9 cellular contexts compared by ENCODE assay signal in the genomic region with DNA sequence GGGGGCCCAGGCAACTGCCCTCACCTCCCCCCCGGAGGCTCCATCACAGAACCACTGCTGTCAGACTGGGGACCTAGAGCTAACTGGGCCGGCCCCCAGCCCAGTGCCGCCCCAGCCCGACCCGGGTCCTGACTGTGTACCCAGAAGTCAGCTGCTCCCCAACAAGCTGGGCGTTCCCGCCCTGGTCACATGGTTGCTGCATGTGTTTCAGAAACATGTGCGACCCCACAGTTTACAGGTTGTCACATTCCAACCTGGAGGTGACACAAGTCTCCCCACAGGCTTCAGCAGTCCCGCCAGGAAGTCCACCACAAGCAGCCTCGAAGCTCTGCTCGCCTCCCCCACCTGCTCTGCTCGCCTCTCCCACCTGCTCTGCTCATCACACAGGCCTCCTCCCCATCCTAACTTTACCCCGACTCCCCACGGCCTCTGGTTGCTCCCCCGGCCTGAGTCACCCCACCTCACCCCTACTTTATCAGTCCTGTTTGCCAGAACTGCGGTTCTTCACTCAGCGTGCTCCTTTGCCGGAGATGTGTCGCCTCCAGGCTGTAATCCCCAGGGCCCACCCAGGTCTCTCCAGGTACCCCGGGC. TPM values are rescaled to one million over a fixed set of nuclear protein-coding genes. Genes with fewer than 3 reads are reported as not detected.
DNase-seq lines count a peak whose midpoint lies in the region; ATAC-seq and TF ChIP-seq lines count a peak whose summit lies in the region.
"Had no signal": no experiment of that assay in that cellular context is flagged by ENCODE, and none has a peak within 500 bp of the region (broad histone marks: within the 10 kb centered on the region; RNA-seq: fewer than 3 reads in every experiment).

No MANE protein-coding gene starts in this region.

- H3K36me3 Mint-ChIP-seq in activated T-cell treated with anti-CD3 and anti-CD28 coated beads, Interleukin-2, amount 50 U/mL, for 4 hours (ENCODE audit: insufficient read depth), result peaks cover 6% of the 10 kb centered on the region
- peaks cover 23% of the 10 kb centered on the region for H3K36me3 Mint-ChIP-seq in WTC11
- H3K36me3 Mint-ChIP-seq in stimulated activated memory B cell treated with anti-CD40 and anti-IgM and Interleukin-4, amounts not matched to agents 10 μg/mL and 1 μg/mL and 100 μg/mL, for 72 hours, result peaks cover 50% of the 10 kb centered on the region

- CTCF ChIA-PET in WTC11 (lab: Charles Lee), result interaction anchor here (1.0 to 3.4 kb wide), 4 partner anchors 7 to 210 kb away, joined by 3 to 30 read pairs (median 4); partner anchors contain the start of genes AXIN1 and RAB11FIP3

- POLR2A ChIA-PET in WTC11 (lab: Charles Lee), result interaction anchor here (1.6 kb wide), 1 partner anchor 10 kb away, joined by 4 read pairs; no protein-coding TSS in a partner anchor

- no peak overlapping the region; the same call in 1 of the 2 replicates for H3K27ac Mint-ChIP-seq in WTC11
- H3K27ac Mint-ChIP-seq in stimulated activated memory B cell treated with anti-CD40 and anti-IgM and Interleukin-4, amounts not matched to agents 10 μg/mL and 1 μg/mL and 100 μg/mL, for 72 hours, result peak overlapping the region; percentile 95

- peaks cover 14% of the 10 kb centered on the region for H3K4me1 Mint-ChIP-seq in activated T-cell treated with anti-CD3 and anti-CD28 coated beads, Interleukin-2, amount 50 U/mL, for 4 hours (ENCODE audit: low read depth)
- H3K4me1 Mint-ChIP-seq in WTC11, result peaks cover 11% of the 10 kb centered on the region
- H3K4me1 Mint-ChIP-seq in stimulated activated memory B cell treated with anti-CD40 and anti-IgM and Interleukin-4, amounts not matched to agents 10 μg/mL and 1 μg/mL and 100 μg/mL, for 72 hours, result peaks cover 27% of the 10 kb centered on the region

- peak overlapping the region; percentile 59 for H3K4me3 ChIP-seq in fibroblast of the aortic adventitia (ENCODE audit: low read depth, low read length)

- no peak for ATAC-seq in activated T-cell treated with anti-CD3 and anti-CD28 coated beads, Interleukin-2, amount 50 U/mL, for 4 hours
- ATAC-seq in WTC11, result no peak
- ATAC-seq in stimulated activated memory B cell treated with anti-CD40 and anti-IgM and Interleukin-4, amounts not matched to agents 10 μg/mL and 1 μg/mL and 100 μg/mL, for 72 hours, result no peak
- no peak for ATAC-seq in GM18867 (IDR thresholded peaks at IDR 0.05; ENCODE audit: unreplicated experiment)

- H3K9me3 Mint-ChIP-seq in activated T-cell treated with anti-CD3 and anti-CD28 coated beads, Interleukin-2, amount 50 U/mL, for 4 hours, result no peaks in the 10 kb centered on the region
- H3K9me3 Mint-ChIP-seq in WTC11, result no peaks in the 10 kb centered on the region
- no peaks in the 10 kb centered on the region for H3K9me3 Mint-ChIP-seq in stimulated activated memory B cell treated with anti-CD40 and anti-IgM and Interleukin-4, amounts not matched to agents 10 μg/mL and 1 μg/mL and 100 μg/mL, for 72 hours

- H3K4me3 Mint-ChIP-seq in activated T-cell treated with anti-CD3 and anti-CD28 coated beads, Interleukin-2, amount 50 U/mL, for 4 hours, result peak overlapping the region; percentile 68
- H3K4me3 Mint-ChIP-seq in WTC11, result peak overlapping the region; percentile 78
- H3K4me3 Mint-ChIP-seq in stimulated activated memory B cell treated with anti-CD40 and anti-IgM and Interleukin-4, amounts not matched to agents 10 μg/mL and 1 μg/mL and 100 μg/mL, for 72 hours, result peak overlapping the region; percentile 70

- H3K27me3 Mint-ChIP-seq in activated T-cell treated with anti-CD3 and anti-CD28 coated beads, Interleukin-2, amount 50 U/mL, for 4 hours (ENCODE audit: low read depth), result no peaks in the 10 kb centered on the region
- H3K27me3 Mint-ChIP-seq in WTC11 (ENCODE audit: low read depth), result no peaks in the 10 kb centered on the region
- H3K27me3 Mint-ChIP-seq in stimulated activated memory B cell treated with anti-CD40 and anti-IgM and Interleukin-4, amounts not matched to agents 10 μg/mL and 1 μg/mL and 100 μg/mL, for 72 hours, result peaks cover 4% of the 10 kb centered on the region

- DNase-seq in activated T-cell treated with anti-CD3 and anti-CD28 coated beads, Interleukin-2, amount 50 U/mL, for 4 hours, result no peak
- no peak for DNase-seq in activated T-cell treated with anti-CD3 and anti-CD28 coated beads, Interleukin-2, amount 50 U/mL, for 1 hour
- DNase-seq in WTC11 (ENCODE audit: low spot score) (no peak), fibroblast of the aortic adventitia (ENCODE audit: low read depth) (no peak), NCI-H1092 (lab: John Stamatoyannopoulos, UW) (no peak)
- DNase-seq in effector CD4-positive, alpha-beta T cell, result no peak
- DNase-seq: SHP77 had no signal

- TF ChIP-seq CTCF in WTC11 (IDR thresholded peaks at IDR 0.05) (no peak), fibroblast of the aortic adventitia (IDR thresholded peaks at IDR 0.05; ENCODE audit: insufficient read depth, low read length) (no peak)

TF ChIP-seq in WTC11, 78 proteins besides CTCF, POLR2A, EP300 and RAD21:
- no peak for TF ChIP-seq CDX4 (CRISPR knock-in tag; IDR thresholded peaks at IDR 0.05; ENCODE audit: borderline replicate concordance)
- 0 out of 2 replicates have a peak, but pooled peaks have one; percentile 7 for TF ChIP-seq MAX (CRISPR knock-in tag; IDR thresholded peaks at IDR 0.05)

RNA-seq across cellular contexts. Expression of gene MRPL28, which starts 1.0 kb away (rescaled TPM):
- 100 to 1,000 TPM; 124 to 136 (median 128) TPM for total RNA-seq in activated T-cell treated with anti-CD3 and anti-CD28 coated beads, Interleukin-2, amount 50 U/mL, for 4 hours
- 119 to 144 TPM (median 140 TPM) in 3 replicates for total RNA-seq in WTC11 (2021)
- total RNA-seq in fibroblast of the aortic adventitia (ENCODE audit: low replicate concordance), result 49.3 and 83.6 TPM in 2 replicates

RNA-seq across cellular contexts. Expression of gene PGAP6, which starts 12.4 kb away (rescaled TPM):
- 10 to 100 TPM; 33.4 to 39.1 (median 34.0) TPM for total RNA-seq in activated T-cell treated with anti-CD3 and anti-CD28 coated beads, Interleukin-2, amount 50 U/mL, for 4 hours
- total RNA-seq in WTC11 (2021) (104 to 108 TPM (median 107 TPM) in 3 replicates), fibroblast of the aortic adventitia (ENCODE audit: low replicate concordance) (25.2 and 51.2 TPM in 2 replicates)

RNA-seq across cellular contexts. Expression of gene AXIN1, which starts 16.8 kb away (rescaled TPM):
- total RNA-seq in activated T-cell treated with anti-CD3 and anti-CD28 coated beads, Interleukin-2, amount 50 U/mL, for 4 hours, result 10 to 100 TPM; 34.1 to 40.4 (median 35.4) TPM
- total RNA-seq in WTC11 (2021) (48.0 to 50.3 TPM (median 48.9 TPM) in 3 replicates), fibroblast of the aortic adventitia (ENCODE audit: low replicate concordance) (13.4 and 26.4 TPM in 2 replicates)

RNA-seq across cellular contexts. Expression of gene NME4, which starts 27.6 kb away (rescaled TPM):
- total RNA-seq in activated T-cell treated with anti-CD3 and anti-CD28 coated beads, Interleukin-2, amount 50 U/mL, for 4 hours, result 10 to 100 TPM; 46.1 to 78.9 (median 52.7) TPM
- 467 to 550 TPM (median 535 TPM) in 3 replicates for total RNA-seq in WTC11 (2021)
- 35.8 and 75.8 TPM in 2 replicates for total RNA-seq in fibroblast of the aortic adventitia (ENCODE audit: low replicate concordance)

RNA-seq across cellular contexts. Expression of gene DECR2, which starts 32.3 kb away (rescaled TPM):
- 10 to 100 TPM; 16.9 to 19.1 (median 17.8) TPM for total RNA-seq in activated T-cell treated with anti-CD3 and anti-CD28 coated beads, Interleukin-2, amount 50 U/mL, for 4 hours
- total RNA-seq in WTC11 (2021) (37.8 to 43.6 TPM (median 40.7 TPM) in 3 replicates), fibroblast of the aortic adventitia (ENCODE audit: low replicate concordance) (6.1 and 8.1 TPM in 2 replicates)
